In genomic region chr19:48720251-48720612, GRCh38 we compare ENCODE assay signal across 9 cellular contexts. TPM values are rescaled to one million over a fixed set of nuclear protein-coding genes. Genes with fewer than 3 reads are reported as not detected.
A peak's percentile ranks its signal among the peaks of the same experiment; 100 is the strongest.
DNase-seq lines count a peak whose midpoint lies in the region; ATAC-seq, FAIRE-seq and TF ChIP-seq lines count a peak whose summit lies in the region.
"Had no signal": no experiment of that assay in that cellular context is flagged by ENCODE, and none has a peak within 500 bp of the region (broad histone marks: within the 10 kb centered on the region; RNA-seq: fewer than 3 reads in every experiment).

No MANE protein-coding gene starts in this region.

- no peak for TF ChIP-seq RAD21 in A549 (conservative IDR thresholded peaks at IDR 0.05 in 1 of 2, IDR thresholded peaks at IDR 0.05 in 1 of 2)

- no peak for TF ChIP-seq POLR2A in A549 (IDR thresholded peaks at IDR 0.05; ENCODE audit: low read length)

- peak; percentile 12 to 13 for ATAC-seq in A549

- H3K4me1 ChIP-seq in A549 (peaks cover 15% of the 10 kb centered on the region), HEK293 (ENCODE audit: control insufficient read depth, insufficient read depth, low read length) (no peaks in the 10 kb centered on the region; the same call in 1 of the 2 replicates), mucosa of rectum (ENCODE audit: control insufficient read depth in 2 of 2, insufficient read depth in 2 of 2, low read length in 2 of 2) (peaks cover 12 to 16% of the 10 kb centered on the region in 2 donors)

- H3K4me2 ChIP-seq in A549: peak overlapping the region; percentile 80

- CTCF ChIA-PET in A549 (lab: Yijun Ruan, JAX): interaction anchor here (0.6 to 2.2 kb wide), 5 partner anchors 19 to 74 kb away, joined by 3 to 11 read pairs (median 4); partner anchors contain the start of gene CA11
- CTCF ChIA-PET in HEK293 (lab: Yijun Ruan, JAX): interaction anchor here (0.6 to 1.4 kb wide), 5 partner anchors 14 to 460 kb away, joined by 3 to 8 read pairs (median 3); no protein-coding TSS in a partner anchor

- no peaks in the 10 kb centered on the region for H3K27me3 ChIP-seq in mucosa of rectum (ENCODE audit: control insufficient read depth in 2 of 2, insufficient read depth in 2 of 2, low read length in 2 of 2)

- POLR2A ChIA-PET in A549 (lab: Yijun Ruan, JAX) (interaction anchor here (0.6 to 1.7 kb wide), 8 partner anchors 15 to 356 kb away, joined by 3 to 10 read pairs (median 4); partner anchors contain the start of genes IZUMO1, SYNGR4 and TMEM143), HEK293 (lab: Yijun Ruan, JAX) (interaction anchor here (0.5 to 2.5 kb wide), 9 partner anchors 18 to 724 kb away, joined by 3 to 20 read pairs (median 5); partner anchors contain the start of genes DHDH, IZUMO1, PPP1R15A and RPL18)

- 33% methylated on average over 12 of the region's 12 CpGs for WGBS in A549 (ENCODE audit: missing lambda C conversion rate)

- H3K27ac ChIP-seq in A549 (peak overlapping the region; percentile 81 to 88), HEK293 (ENCODE audit: extremely low read depth, low read depth, low read length) (peak overlapping the region; percentile 9; the same call in 1 of the 2 replicates), mucosa of rectum (ENCODE audit: low read depth in 2 of 2, low read length in 2 of 2) (peak overlapping the region in 1 of 2 donors; percentile 91)

- FAIRE-seq in A549 (lab: Jason Lieb, UNC): no peak

- DNase-seq in A549 (ENCODE audit: low read depth in 1 of 2, low spot score in 1 of 2) (no peak), astrocyte of the cerebellum (ENCODE audit: low read depth) (no peak), NCI-H2081 treated with DMSO at 0.1 percent for 48 hours (lab: John Stamatoyannopoulos, UW) (no peak), NCI-H2171 treated with DMSO at 0.1 percent for 48 hours (lab: John Stamatoyannopoulos, UW) (no peak), NCI-H187 (lab: John Stamatoyannopoulos, UW) (no peak), GDM1 (lab: John Stamatoyannopoulos, UW) (no peak)

- TF ChIP-seq CTCF in A549 (IDR thresholded peaks at IDR 0.05) (no peak), HEK293 (tag by site-specific recombination; IDR thresholded peaks at IDR 0.05) (no peak), astrocyte of the cerebellum (IDR thresholded peaks at IDR 0.05; ENCODE audit: low read depth, low read length, missing control alignments) (no peak)

- no peak for TF ChIP-seq EP300 in A549 (IDR thresholded peaks at IDR 0.05)

- no peak overlapping the region for H3K9ac ChIP-seq in mucosa of rectum (ENCODE audit: low read depth in 1 of 2, low read length in 2 of 2)

- H3K9me3 ChIP-seq in A549 (no peaks in the 10 kb centered on the region), HEK293 (ENCODE audit: control insufficient read depth, insufficient read depth, low read depth, low read length) (no peaks in the 10 kb centered on the region), mucosa of rectum (ENCODE audit: control insufficient read depth in 2 of 2, low read length in 2 of 2) (no peaks in the 10 kb centered on the region)

- H3K4me3 ChIP-seq in A549 (peak overlapping the region; percentile 53), HEK293 (ENCODE audit: low read depth, low read length) (peak overlapping the region; percentile 22), astrocyte of the cerebellum (ENCODE audit: low read depth, low read length) (peak overlapping the region; percentile 60), mucosa of rectum (ENCODE audit: low read length in 2 of 2) (peak overlapping the region; percentile 26 to 86)

- in situ Hi-C loops in astrocyte of the cerebellum (cut with HindIII; ENCODE audit: low sequenced_read_pairs): no loop called here

- H3K36me3 ChIP-seq in HEK293 (ENCODE audit: control insufficient read depth in 2 of 2, insufficient read depth in 1 of 2, low read length in 2 of 2): no peaks in the 10 kb centered on the region
- no peaks in the 10 kb centered on the region for H3K36me3 ChIP-seq in mucosa of rectum (ENCODE audit: control insufficient read depth in 2 of 2, insufficient read depth in 2 of 2, low read length in 2 of 2)

TF ChIP-seq in A549, 52 proteins besides CTCF, POLR2A, EP300 and RAD21 (continues in another document):
- TF ChIP-seq HMGXB4 (CRISPR knock-in tag; IDR thresholded peaks at IDR 0.05; ENCODE audit: borderline replicate concordance): no peak
- no peak for TF ChIP-seq E2F6 (IDR thresholded peaks at IDR 0.05; ENCODE audit: borderline replicate concordance, low read depth)
- TF ChIP-seq HOXA7 (CRISPR knock-in tag; IDR thresholded peaks at IDR 0.05): no peak
- no peak for TF ChIP-seq MAZ (IDR thresholded peaks at IDR 0.05; ENCODE audit: borderline replicate concordance, low read depth, low read length)

TF ChIP-seq in HEK293, 187 proteins besides CTCF, POLR2A, EP300 and RAD21:
- TF ChIP-seq SP7 (tag by site-specific recombination; IDR thresholded peaks at IDR 0.05): peak; percentile 15; the same call in 1 of the 2 replicates
- TF ChIP-seq, protein P1, sequence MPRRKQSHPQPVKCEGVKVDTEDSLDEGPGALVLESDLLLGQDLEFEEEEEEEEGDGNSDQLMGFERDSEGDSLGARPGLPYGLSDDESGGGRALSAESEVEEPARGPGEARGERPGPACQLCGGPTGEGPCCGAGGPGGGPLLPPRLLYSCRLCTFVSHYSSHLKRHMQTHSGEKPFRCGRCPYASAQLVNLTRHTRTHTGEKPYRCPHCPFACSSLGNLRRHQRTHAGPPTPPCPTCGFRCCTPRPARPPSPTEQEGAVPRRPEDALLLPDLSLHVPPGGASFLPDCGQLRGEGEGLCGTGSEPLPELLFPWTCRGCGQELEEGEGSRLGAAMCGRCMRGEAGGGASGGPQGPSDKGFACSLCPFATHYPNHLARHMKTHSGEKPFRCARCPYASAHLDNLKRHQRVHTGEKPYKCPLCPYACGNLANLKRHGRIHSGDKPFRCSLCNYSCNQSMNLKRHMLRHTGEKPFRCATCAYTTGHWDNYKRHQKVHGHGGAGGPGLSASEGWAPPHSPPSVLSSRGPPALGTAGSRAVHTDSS (tag by site-specific recombination; IDR thresholded peaks at IDR 0.05): no peak
- TF ChIP-seq ZNF223 (tag by site-specific recombination; IDR thresholded peaks at IDR 0.05): no peak
- TF ChIP-seq ZNF677 (tag by site-specific recombination; IDR thresholded peaks at IDR 0.05): no peak
- no peak for TF ChIP-seq REPIN1 (tag by site-specific recombination; IDR thresholded peaks at IDR 0.05; ENCODE audit: low read depth)
- TF ChIP-seq ZNF560 (tag by site-specific recombination; IDR thresholded peaks at IDR 0.05; ENCODE audit: borderline replicate concordance): no peak
- TF ChIP-seq, protein P2, sequence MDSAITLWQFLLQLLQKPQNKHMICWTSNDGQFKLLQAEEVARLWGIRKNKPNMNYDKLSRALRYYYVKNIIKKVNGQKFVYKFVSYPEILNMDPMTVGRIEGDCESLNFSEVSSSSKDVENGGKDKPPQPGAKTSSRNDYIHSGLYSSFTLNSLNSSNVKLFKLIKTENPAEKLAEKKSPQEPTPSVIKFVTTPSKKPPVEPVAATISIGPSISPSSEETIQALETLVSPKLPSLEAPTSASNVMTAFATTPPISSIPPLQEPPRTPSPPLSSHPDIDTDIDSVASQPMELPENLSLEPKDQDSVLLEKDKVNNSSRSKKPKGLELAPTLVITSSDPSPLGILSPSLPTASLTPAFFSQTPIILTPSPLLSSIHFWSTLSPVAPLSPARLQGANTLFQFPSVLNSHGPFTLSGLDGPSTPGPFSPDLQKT (IDR thresholded peaks at IDR 0.05; ENCODE audit: borderline replicate concordance, low read depth, low read length): no peak
- no peak for TF ChIP-seq ZNF571 (tag by site-specific recombination; IDR thresholded peaks at IDR 0.05)
- 0 out of 2 replicates have a peak, but pooled peaks have one; percentile 10 for TF ChIP-seq WT1 (tag by site-specific recombination; IDR thresholded peaks at IDR 0.05)
- 0 out of 2 replicates have a peak, but pooled peaks have one; percentile 14 for TF ChIP-seq EGR2 (tag by site-specific recombination; IDR thresholded peaks at IDR 0.05; ENCODE audit: low read depth)
TF ChIP-seq in HEK293: peak in this region for 3.

RNA-seq across cellular contexts. Expression of gene MAMSTR, which starts 0.7 kb away (rescaled TPM):
- 0.45 and 0.52 TPM in 2 replicates for polyA plus RNA-seq in A549 (2011; rRNA removed)
- polyA plus RNA-seq in A549 (2012; cell fraction: cytosol; rRNA removed): 0.81 and 0.87 TPM in 2 replicates
- 0.85 and 0.95 TPM in 2 replicates for polyA plus RNA-seq in A549 (2012; cell fraction: nucleus; rRNA removed)
- polyA plus RNA-seq in A549 (2017; fragmentation: RNase III; extraction: RNeasy Plus Mini Kit Qiagen cat#74134 plus additional on column Dnase treatment): 0.33 to 0.44 TPM (median 0.40 TPM) in 3 replicates
- 0.92 and 1.0 TPM in 2 replicates for polyA minus RNA-seq in A549 (2011; rRNA and poly(A)+ RNA removed)

RNA-seq across cellular contexts. Expression of gene RASIP1, which starts 20.2 kb away (rescaled TPM):
- polyA plus RNA-seq in A549 (2011; rRNA removed) (0.33 and 0.40 TPM in 2 replicates), A549 (2017; fragmentation: RNase III; extraction: RNeasy Plus Mini Kit Qiagen cat#74134 plus additional on column Dnase treatment) (0.36 to 0.62 TPM (median 0.45 TPM) in 3 replicates)
- 0.36 and 0.47 TPM in 2 replicates for polyA plus RNA-seq in A549 (2012; cell fraction: cytosol; rRNA removed)
- polyA plus RNA-seq in A549 (2012; cell fraction: nucleus; rRNA removed): 0.69 and 0.83 TPM in 2 replicates
- polyA minus RNA-seq in A549 (2011; rRNA and poly(A)+ RNA removed): 0.10 and 0.45 TPM in 2 replicates

RNA-seq across cellular contexts. Expression of gene FUT2, which starts 24.5 kb away (rescaled TPM):
- not detected in 2 replicates for polyA plus RNA-seq in A549 (2011; rRNA removed)
- not detected in 2 replicates for polyA plus RNA-seq in A549 (2012; cell fraction: cytosol; rRNA removed)
- not detected in 2 replicates for polyA plus RNA-seq in A549 (2012; cell fraction: nucleus; rRNA removed)
- polyA plus RNA-seq in A549 (2017; fragmentation: RNase III; extraction: RNeasy Plus Mini Kit Qiagen cat#74134 plus additional on column Dnase treatment): not detected in 3 replicates
- polyA minus RNA-seq in A549 (2011; rRNA and poly(A)+ RNA removed): not detected in 2 replicates

RNA-seq across cellular contexts. Expression of gene IZUMO1, which starts 26.5 kb away (rescaled TPM):
- polyA plus RNA-seq in A549 (2011; rRNA removed) (not detected in 2 replicates), A549 (2017; fragmentation: RNase III; extraction: RNeasy Plus Mini Kit Qiagen cat#74134 plus additional on column Dnase treatment) (not detected in 3 replicates)
- not detected in 2 replicates for polyA plus RNA-seq in A549 (2012; cell fraction: cytosol; rRNA removed)
- 0.04 TPM in 1 of 2 replicates, not detected in the other for polyA plus RNA-seq in A549 (2012; cell fraction: nucleus; rRNA removed)
- not detected in 2 replicates for polyA minus RNA-seq in A549 (2011; rRNA and poly(A)+ RNA removed)
- polyA plus RNA-seq: urinary bladder had no signal

RNA-seq across cellular contexts. Expression of gene FUT1, which starts 32.2 kb away (rescaled TPM):
- polyA plus RNA-seq in A549 (2011; rRNA removed) (1.4 and 1.5 TPM in 2 replicates), A549 (2017; fragmentation: RNase III; extraction: RNeasy Plus Mini Kit Qiagen cat#74134 plus additional on column Dnase treatment) (0.05 to 0.13 TPM (median 0.09 TPM) in 3 replicates)
- 0.17 and 0.21 TPM in 2 replicates for polyA plus RNA-seq in A549 (2012; cell fraction: cytosol; rRNA removed)
- 0.20 and 0.55 TPM in 2 replicates for polyA plus RNA-seq in A549 (2012; cell fraction: nucleus; rRNA removed)
- polyA minus RNA-seq in A549 (2011; rRNA and poly(A)+ RNA removed): 1.0 and 1.1 TPM in 2 replicates
